Comparison of ENCODE assay signal across 8 cellular contexts in the genomic region with DNA sequence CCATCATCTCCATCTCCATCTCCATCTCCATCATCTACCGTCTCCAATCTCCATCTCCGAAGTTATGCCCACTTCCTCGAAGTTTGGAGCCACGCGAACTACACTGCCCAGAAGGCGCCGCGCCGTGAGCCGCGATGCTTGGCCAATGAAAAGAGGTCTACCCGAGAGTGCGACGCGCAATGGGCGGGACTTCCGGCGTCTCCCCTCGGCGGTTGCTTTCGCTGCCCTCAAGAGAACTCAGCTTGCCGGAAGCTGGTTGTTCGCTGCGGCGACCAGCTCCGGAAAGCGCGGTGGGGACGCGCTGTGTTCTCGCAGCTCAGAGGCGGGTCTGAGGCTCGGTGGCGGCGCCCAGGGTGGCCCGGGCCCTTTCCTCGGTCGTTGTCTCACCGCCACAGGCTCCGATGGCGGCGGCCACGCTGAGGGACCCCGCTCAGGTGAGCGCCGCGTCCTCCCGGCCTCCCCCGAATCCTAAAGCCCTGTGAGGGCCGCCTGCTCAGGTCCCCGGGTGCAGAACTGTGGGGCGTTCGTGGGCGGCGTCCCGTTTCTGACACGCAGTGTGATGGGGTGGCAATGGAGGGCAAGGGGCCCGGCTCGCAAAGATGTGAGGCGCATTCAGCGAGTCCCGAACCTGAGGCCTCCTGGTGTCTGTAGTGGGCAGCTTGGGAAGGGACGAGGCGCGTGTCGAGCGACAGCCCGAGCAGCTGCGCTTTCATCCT. TPM values are rescaled to one million over a fixed set of nuclear protein-coding genes. Genes with fewer than 3 reads are reported as not detected.
DNase-seq lines count a peak whose midpoint lies in the region; ATAC-seq, FAIRE-seq and TF ChIP-seq lines count a peak whose summit lies in the region.
"Not testable (repeated sequence)": the region's sequence is repeated elsewhere in the genome, so short reads cannot be mapped to it uniquely, and the experiment has no call there.

A gene (plus strand): TSS at position 259 of the 716 bp plus-strand sequence. CDS start 143 bp downstream, at position 402.

- not testable (repeated sequence) for H3K4me1 ChIP-seq in KMS-11 (ENCODE audit: low read depth, poor library complexity, severe bottlenecking)

- H3K9ac ChIP-seq in KMS-11, result peak within 1 kb of the TSS; percentile 73

- not testable (repeated sequence) for H3K27me3 Mint-ChIP-seq in naive thymus-derived CD8-positive, alpha-beta T cell; stimulated activated memory B cell treated with anti-CD40 and anti-IgM and Interleukin-4, amounts not matched to agents 10 μg/mL and 1 μg/mL and 100 μg/mL, for 72 hours

- peaks cover 0 to 81% (median 56%) of the 10 kb centered on the region in 9 donors for H3K9me3 Mint-ChIP-seq in naive thymus-derived CD8-positive, alpha-beta T cell
- peaks cover 25% of the 10 kb centered on the region for H3K9me3 Mint-ChIP-seq in stimulated activated memory B cell treated with anti-CD40 and anti-IgM and Interleukin-4, amounts not matched to agents 10 μg/mL and 1 μg/mL and 100 μg/mL, for 72 hours

- POLR2A ChIA-PET in naive thymus-derived CD8-positive, alpha-beta T cell (lab: Charles Lee), result interaction anchor here (0.6 to 1.0 kb wide), 8 partner anchors 12 to 595 kb away, joined by 3 to 7 read pairs (median 4); a partner anchor contains a TSS

- not testable (repeated sequence) for H3K27me3 ChIP-seq in KMS-11 (ENCODE audit: insufficient read depth, low read depth)

- not testable (repeated sequence) for H3K79me2 ChIP-seq in KMS-11 (ENCODE audit: insufficient read depth, low read depth)

- H3K4me3 Mint-ChIP-seq in naive thymus-derived CD8-positive, alpha-beta T cell, result peak within 1 kb of the TSS; percentile 46 to 88 (median 84)
- peak within 1 kb of the TSS; percentile 51 for H3K4me3 Mint-ChIP-seq in stimulated activated memory B cell treated with anti-CD40 and anti-IgM and Interleukin-4, amounts not matched to agents 10 μg/mL and 1 μg/mL and 100 μg/mL, for 72 hours

- peak; percentile 79 for DNase-seq in DMS79 treated with DMSO at 0.1 percent for 48 hours (lab: John Stamatoyannopoulos, UW)
- peak; percentile 76 for DNase-seq in RCC 7860 (ENCODE audit: low spot score)
- peak; percentile 94 for DNase-seq in activated T-helper 1 cell treated with Interleukin-2 at 50 U/mL for 16 hours (ENCODE audit: low read depth)
- peak; percentile 95 for DNase-seq in fibroblast of mammary gland (ENCODE audit: low read depth)
- DNase-seq in naive thymus-derived CD8-positive, alpha-beta T cell, result peak; percentile 88 to 98 (median 96)

- peak within 1 kb of the TSS; percentile 76 to 96 (median 90) for H3K27ac Mint-ChIP-seq in naive thymus-derived CD8-positive, alpha-beta T cell
- peak within 1 kb of the TSS; percentile 26 for H3K27ac Mint-ChIP-seq in stimulated activated memory B cell treated with anti-CD40 and anti-IgM and Interleukin-4, amounts not matched to agents 10 μg/mL and 1 μg/mL and 100 μg/mL, for 72 hours

- H3K4me1 Mint-ChIP-seq in naive thymus-derived CD8-positive, alpha-beta T cell, result peaks cover 20 to 35% (median 32%) of the 10 kb centered on the region in 4 donors
- peaks cover 41% of the 10 kb centered on the region for H3K4me1 Mint-ChIP-seq in stimulated activated memory B cell treated with anti-CD40 and anti-IgM and Interleukin-4, amounts not matched to agents 10 μg/mL and 1 μg/mL and 100 μg/mL, for 72 hours

- not testable (repeated sequence) for H3K4me3 ChIP-seq in KMS-11 (IDR thresholded peaks at IDR 0.05; ENCODE audit: insufficient read depth, low read depth, low read length)
- H3K4me3 ChIP-seq in fibroblast of mammary gland (ENCODE audit: control insufficient read depth, low read depth, low read length), result peak within 1 kb of the TSS; percentile 62

- peaks cover 42 to 55% (median 54%) of the 10 kb centered on the region in 3 donors for H3K36me3 Mint-ChIP-seq in naive thymus-derived CD8-positive, alpha-beta T cell
- H3K36me3 Mint-ChIP-seq in stimulated activated memory B cell treated with anti-CD40 and anti-IgM and Interleukin-4, amounts not matched to agents 10 μg/mL and 1 μg/mL and 100 μg/mL, for 72 hours, result peaks cover 54% of the 10 kb centered on the region

- H2AFZ ChIP-seq in KMS-11 (ENCODE audit: low read depth), result peak within 1 kb of the TSS; percentile 83

- peak within 1 kb of the TSS; percentile 48; the same call in 1 of the 2 replicates for H3K27ac ChIP-seq in KMS-11

- peak; percentile 98 for ATAC-seq in GM21737 (IDR thresholded peaks at IDR 0.05; ENCODE audit: unreplicated experiment)
- peak; percentile 93 to 94 for ATAC-seq in naive thymus-derived CD8-positive, alpha-beta T cell
- peak; percentile 100 for ATAC-seq in stimulated activated memory B cell treated with anti-CD40 and anti-IgM and Interleukin-4, amounts not matched to agents 10 μg/mL and 1 μg/mL and 100 μg/mL, for 72 hours

- FAIRE-seq in RCC 7860 (lab: Jason Lieb, UNC), result peak; percentile 47

- not testable (repeated sequence) for TF ChIP-seq CTCF in KMS-11 (conservative IDR thresholded peaks at IDR 0.05; ENCODE audit: low read depth, low read length); fibroblast of mammary gland (conservative IDR thresholded peaks at IDR 0.05; ENCODE audit: control insufficient read depth, insufficient read depth, low read depth, low read length)

- not testable (repeated sequence) for H4K20me1 ChIP-seq in KMS-11 (ENCODE audit: insufficient read depth)

- H3K36me3 ChIP-seq in KMS-11 (ENCODE audit: insufficient read depth), result not testable (repeated sequence)

- peak within 1 kb of the TSS; percentile 73 for H3K4me2 ChIP-seq in KMS-11

RNA-seq across cellular contexts. Expression of the gene that starts here (rescaled TPM):
- 10 to 100 TPM; 25.2 to 30.9 TPM for total RNA-seq in naive thymus-derived CD8-positive, alpha-beta T cell
- polyA plus RNA-seq in naive thymus-derived CD8-positive, alpha-beta T cell, result 10 to 100 TPM in 1 of 3 donors, 1 to 10 TPM in 2; 8.7 to 18.6 (median 8.9) TPM
